ENCODE assay signal across 1 cellular context in the genomic region with DNA sequence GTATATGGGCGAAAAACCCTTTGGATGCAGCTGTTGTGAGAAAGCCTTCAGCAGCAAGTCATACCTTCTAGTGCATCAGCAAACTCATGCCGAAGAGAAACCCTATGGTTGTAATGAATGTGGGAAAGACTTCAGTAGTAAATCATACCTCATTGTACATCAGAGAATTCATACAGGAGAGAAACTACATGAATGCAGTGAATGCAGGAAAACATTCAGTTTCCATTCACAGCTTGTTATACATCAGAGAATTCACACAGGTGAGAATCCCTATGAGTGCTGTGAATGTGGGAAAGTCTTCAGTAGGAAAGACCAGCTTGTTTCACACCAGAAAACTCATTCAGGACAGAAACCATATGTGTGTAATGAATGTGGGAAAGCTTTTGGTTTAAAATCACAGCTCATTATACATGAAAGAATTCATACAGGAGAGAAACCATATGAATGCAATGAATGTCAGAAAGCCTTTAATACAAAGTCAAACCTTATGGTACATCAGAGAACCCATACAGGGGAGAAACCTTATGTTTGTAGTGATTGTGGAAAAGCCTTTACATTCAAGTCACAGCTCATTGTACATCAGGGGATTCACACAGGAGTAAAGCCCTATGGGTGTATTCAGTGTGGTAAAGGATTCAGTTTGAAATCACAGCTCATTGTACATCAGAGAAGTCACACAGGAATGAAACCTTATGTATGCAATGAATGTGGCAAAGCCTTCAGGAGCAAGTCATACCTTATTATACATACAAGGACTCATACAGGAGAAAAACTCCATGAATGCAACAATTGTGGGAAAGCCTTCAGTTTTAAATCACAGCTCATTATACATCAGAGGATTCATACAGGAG.
TF ChIP-seq lines count a peak whose summit lies in the region.

No MANE protein-coding gene starts in this region.

TF ChIP-seq in K562, 482 proteins besides CTCF, POLR2A, EP300 and RAD21 (continued from another document and continues in another):
- TF ChIP-seq JUND (IDR thresholded peaks at IDR 0.05; ENCODE audit: borderline replicate concordance, low read depth, low read length) (no peak), JUND (tag; IDR thresholded peaks at IDR 0.05; ENCODE audit: borderline replicate concordance, low read depth, low read length) (no peak), ARNT (IDR thresholded peaks at IDR 0.05) (no peak), CBX5 (IDR thresholded peaks at IDR 0.05; ENCODE audit: borderline replicate concordance, low read depth) (peak; percentile 56; the same call in 1 of the 2 replicates), C11orf30 (IDR thresholded peaks at IDR 0.05; ENCODE audit: low read depth) (no peak), TRIM28 (IDR thresholded peaks at IDR 0.05) (peak; percentile 93), CBX3 (IDR thresholded peaks at IDR 0.05; ENCODE audit: borderline replicate concordance in 1 of 2, low read length in 2 of 2) (peak in 1 of 2 experiments; percentile 68; a peak in 2 of 3 replicates), SLC30A9 (CRISPR knock-in tag; IDR thresholded peaks at IDR 0.05) (no peak), TAL1 (IDR thresholded peaks at IDR 0.05) (no peak), NELFE (IDR thresholded peaks at IDR 0.05; ENCODE audit: insufficient read depth, insufficient read length) (no peak), WHSC1 (IDR thresholded peaks at IDR 0.05; ENCODE audit: low read length) (no peak), TAF1 (IDR thresholded peaks at IDR 0.05; ENCODE audit: control insufficient read depth, extremely low read depth, insufficient read depth, low read length, severe bottlenecking) (no peak), RBM17 (IDR thresholded peaks at IDR 0.05; ENCODE audit: borderline replicate concordance, low read depth, low read length) (no peak), ZNF165 (CRISPR knock-in tag; IDR thresholded peaks at IDR 0.05; ENCODE audit: borderline replicate concordance) (no peak), FOXJ2 (tag; IDR thresholded peaks at IDR 0.05) (no peak), BACH1 (tag; IDR thresholded peaks at IDR 0.05) (no peak), TFAM (CRISPR knock-in tag; conservative IDR thresholded peaks at IDR 0.05) (no peak), EWSR1 (IDR thresholded peaks at IDR 0.05; ENCODE audit: borderline replicate concordance, low read depth, partially characterized antibody) (no peak), ZNF586 (CRISPR knock-in tag; conservative IDR thresholded peaks at IDR 0.05) (no peak), TCF7 (IDR thresholded peaks at IDR 0.05; ENCODE audit: borderline replicate concordance) (no peak), PURB (CRISPR knock-in tag; IDR thresholded peaks at IDR 0.05; ENCODE audit: low read depth) (no peak), MCM2 (IDR thresholded peaks at IDR 0.05; ENCODE audit: low read depth) (no peak), KDM2B (CRISPR knock-in tag; IDR thresholded peaks at IDR 0.05) (no peak), ZNF121 (CRISPR knock-in tag; conservative IDR thresholded peaks at IDR 0.05) (no peak), SMARCE1 (IDR thresholded peaks at IDR 0.05) (no peak), TAF7 (tag; IDR thresholded peaks at IDR 0.05) (no peak), ZNF707 (CRISPR knock-in tag; conservative IDR thresholded peaks at IDR 0.05) (no peak), TARDBP (IDR thresholded peaks at IDR 0.05) (no peak), TAF9B (IDR thresholded peaks at IDR 0.05; ENCODE audit: partially characterized antibody) (no peak), MAFK (IDR thresholded peaks at IDR 0.05; ENCODE audit: low read length) (no peak)
- TF ChIP-seq, protein P1, sequence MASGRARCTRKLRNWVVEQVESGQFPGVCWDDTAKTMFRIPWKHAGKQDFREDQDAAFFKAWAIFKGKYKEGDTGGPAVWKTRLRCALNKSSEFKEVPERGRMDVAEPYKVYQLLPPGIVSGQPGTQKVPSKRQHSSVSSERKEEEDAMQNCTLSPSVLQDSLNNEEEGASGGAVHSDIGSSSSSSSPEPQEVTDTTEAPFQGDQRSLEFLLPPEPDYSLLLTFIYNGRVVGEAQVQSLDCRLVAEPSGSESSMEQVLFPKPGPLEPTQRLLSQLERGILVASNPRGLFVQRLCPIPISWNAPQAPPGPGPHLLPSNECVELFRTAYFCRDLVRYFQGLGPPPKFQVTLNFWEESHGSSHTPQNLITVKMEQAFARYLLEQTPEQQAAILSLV (tag; IDR thresholded peaks at IDR 0.05), result no peak
- TF ChIP-seq, protein P2, sequence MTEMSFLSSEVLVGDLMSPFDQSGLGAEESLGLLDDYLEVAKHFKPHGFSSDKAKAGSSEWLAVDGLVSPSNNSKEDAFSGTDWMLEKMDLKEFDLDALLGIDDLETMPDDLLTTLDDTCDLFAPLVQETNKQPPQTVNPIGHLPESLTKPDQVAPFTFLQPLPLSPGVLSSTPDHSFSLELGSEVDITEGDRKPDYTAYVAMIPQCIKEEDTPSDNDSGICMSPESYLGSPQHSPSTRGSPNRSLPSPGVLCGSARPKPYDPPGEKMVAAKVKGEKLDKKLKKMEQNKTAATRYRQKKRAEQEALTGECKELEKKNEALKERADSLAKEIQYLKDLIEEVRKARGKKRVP (CRISPR knock-in tag; IDR thresholded peaks at IDR 0.05), result no peak
- TF ChIP-seq, protein P3, sequence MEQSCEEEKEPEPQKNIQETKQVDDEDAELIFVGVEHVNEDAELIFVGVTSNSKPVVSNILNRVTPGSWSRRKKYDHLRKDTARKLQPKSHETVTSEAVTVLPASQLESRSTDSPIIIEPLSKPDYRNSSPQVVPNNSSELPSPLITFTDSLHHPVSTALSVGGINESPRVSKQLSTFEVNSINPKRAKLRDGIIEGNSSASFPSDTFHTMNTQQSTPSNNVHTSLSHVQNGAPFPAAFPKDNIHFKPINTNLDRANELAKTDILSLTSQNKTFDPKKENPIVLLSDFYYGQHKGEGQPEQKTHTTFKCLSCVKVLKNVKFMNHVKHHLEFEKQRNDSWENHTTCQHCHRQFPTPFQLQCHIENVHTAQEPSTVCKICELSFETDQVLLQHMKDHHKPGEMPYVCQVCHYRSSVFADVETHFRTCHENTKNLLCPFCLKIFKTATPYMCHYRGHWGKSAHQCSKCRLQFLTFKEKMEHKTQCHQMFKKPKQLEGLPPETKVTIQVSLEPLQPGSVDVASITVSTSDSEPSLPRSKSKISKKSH (CRISPR knock-in tag; IDR thresholded peaks at IDR 0.05), result peak; percentile 86
- TF ChIP-seq, protein P4, sequence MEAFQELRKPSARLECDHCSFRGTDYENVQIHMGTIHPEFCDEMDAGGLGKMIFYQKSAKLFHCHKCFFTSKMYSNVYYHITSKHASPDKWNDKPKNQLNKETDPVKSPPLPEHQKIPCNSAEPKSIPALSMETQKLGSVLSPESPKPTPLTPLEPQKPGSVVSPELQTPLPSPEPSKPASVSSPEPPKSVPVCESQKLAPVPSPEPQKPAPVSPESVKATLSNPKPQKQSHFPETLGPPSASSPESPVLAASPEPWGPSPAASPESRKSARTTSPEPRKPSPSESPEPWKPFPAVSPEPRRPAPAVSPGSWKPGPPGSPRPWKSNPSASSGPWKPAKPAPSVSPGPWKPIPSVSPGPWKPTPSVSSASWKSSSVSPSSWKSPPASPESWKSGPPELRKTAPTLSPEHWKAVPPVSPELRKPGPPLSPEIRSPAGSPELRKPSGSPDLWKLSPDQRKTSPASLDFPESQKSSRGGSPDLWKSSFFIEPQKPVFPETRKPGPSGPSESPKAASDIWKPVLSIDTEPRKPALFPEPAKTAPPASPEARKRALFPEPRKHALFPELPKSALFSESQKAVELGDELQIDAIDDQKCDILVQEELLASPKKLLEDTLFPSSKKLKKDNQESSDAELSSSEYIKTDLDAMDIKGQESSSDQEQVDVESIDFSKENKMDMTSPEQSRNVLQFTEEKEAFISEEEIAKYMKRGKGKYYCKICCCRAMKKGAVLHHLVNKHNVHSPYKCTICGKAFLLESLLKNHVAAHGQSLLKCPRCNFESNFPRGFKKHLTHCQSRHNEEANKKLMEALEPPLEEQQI (IDR thresholded peaks at IDR 0.05), result no peak
- TF ChIP-seq, protein P5, sequence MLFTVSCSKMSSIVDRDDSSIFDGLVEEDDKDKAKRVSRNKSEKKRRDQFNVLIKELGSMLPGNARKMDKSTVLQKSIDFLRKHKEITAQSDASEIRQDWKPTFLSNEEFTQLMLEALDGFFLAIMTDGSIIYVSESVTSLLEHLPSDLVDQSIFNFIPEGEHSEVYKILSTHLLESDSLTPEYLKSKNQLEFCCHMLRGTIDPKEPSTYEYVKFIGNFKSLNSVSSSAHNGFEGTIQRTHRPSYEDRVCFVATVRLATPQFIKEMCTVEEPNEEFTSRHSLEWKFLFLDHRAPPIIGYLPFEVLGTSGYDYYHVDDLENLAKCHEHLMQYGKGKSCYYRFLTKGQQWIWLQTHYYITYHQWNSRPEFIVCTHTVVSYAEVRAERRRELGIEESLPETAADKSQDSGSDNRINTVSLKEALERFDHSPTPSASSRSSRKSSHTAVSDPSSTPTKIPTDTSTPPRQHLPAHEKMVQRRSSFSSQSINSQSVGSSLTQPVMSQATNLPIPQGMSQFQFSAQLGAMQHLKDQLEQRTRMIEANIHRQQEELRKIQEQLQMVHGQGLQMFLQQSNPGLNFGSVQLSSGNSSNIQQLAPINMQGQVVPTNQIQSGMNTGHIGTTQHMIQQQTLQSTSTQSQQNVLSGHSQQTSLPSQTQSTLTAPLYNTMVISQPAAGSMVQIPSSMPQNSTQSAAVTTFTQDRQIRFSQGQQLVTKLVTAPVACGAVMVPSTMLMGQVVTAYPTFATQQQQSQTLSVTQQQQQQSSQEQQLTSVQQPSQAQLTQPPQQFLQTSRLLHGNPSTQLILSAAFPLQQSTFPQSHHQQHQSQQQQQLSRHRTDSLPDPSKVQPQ (CRISPR knock-in tag; IDR thresholded peaks at IDR 0.05; ENCODE audit: borderline replicate concordance), result no peak
- TF ChIP-seq, protein P6, sequence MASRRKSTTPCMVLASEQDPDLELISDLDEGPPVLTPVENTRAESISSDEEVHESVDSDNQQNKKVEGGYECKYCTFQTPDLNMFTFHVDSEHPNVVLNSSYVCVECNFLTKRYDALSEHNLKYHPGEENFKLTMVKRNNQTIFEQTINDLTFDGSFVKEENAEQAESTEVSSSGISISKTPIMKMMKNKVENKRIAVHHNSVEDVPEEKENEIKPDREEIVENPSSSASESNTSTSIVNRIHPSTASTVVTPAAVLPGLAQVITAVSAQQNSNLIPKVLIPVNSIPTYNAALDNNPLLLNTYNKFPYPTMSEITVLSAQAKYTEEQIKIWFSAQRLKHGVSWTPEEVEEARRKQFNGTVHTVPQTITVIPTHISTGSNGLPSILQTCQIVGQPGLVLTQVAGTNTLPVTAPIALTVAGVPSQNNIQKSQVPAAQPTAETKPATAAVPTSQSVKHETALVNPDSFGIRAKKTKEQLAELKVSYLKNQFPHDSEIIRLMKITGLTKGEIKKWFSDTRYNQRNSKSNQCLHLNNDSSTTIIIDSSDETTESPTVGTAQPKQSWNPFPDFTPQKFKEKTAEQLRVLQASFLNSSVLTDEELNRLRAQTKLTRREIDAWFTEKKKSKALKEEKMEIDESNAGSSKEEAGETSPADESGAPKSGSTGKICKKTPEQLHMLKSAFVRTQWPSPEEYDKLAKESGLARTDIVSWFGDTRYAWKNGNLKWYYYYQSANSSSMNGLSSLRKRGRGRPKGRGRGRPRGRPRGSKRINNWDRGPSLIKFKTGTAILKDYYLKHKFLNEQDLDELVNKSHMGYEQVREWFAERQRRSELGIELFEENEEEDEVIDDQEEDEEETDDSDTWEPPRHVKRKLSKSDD (conservative IDR thresholded peaks at IDR 0.05; ENCODE audit: low read length), result no peak
- TF ChIP-seq, protein P7, sequence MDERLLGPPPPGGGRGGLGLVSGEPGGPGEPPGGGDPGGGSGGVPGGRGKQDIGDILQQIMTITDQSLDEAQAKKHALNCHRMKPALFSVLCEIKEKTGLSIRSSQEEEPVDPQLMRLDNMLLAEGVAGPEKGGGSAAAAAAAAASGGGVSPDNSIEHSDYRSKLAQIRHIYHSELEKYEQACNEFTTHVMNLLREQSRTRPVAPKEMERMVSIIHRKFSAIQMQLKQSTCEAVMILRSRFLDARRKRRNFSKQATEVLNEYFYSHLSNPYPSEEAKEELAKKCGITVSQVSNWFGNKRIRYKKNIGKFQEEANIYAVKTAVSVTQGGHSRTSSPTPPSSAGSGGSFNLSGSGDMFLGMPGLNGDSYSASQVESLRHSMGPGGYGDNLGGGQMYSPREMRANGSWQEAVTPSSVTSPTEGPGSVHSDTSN (CRISPR knock-in tag; IDR thresholded peaks at IDR 0.05; ENCODE audit: low read depth), result no peak
- TF ChIP-seq, protein P7 (tag; conservative IDR thresholded peaks at IDR 0.05; ENCODE audit: low read depth), result no peak
- TF ChIP-seq, protein P8, sequence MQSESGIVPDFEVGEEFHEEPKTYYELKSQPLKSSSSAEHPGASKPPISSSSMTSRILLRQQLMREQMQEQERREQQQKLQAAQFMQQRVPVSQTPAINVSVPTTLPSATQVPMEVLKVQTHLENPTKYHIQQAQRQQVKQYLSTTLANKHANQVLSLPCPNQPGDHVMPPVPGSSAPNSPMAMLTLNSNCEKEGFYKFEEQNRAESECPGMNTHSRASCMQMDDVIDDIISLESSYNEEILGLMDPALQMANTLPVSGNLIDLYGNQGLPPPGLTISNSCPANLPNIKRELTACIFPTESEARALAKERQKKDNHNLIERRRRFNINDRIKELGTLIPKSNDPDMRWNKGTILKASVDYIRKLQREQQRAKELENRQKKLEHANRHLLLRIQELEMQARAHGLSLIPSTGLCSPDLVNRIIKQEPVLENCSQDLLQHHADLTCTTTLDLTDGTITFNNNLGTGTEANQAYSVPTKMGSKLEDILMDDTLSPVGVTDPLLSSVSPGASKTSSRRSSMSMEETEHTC (IDR thresholded peaks at IDR 0.05), result no peak
- TF ChIP-seq, protein P9, sequence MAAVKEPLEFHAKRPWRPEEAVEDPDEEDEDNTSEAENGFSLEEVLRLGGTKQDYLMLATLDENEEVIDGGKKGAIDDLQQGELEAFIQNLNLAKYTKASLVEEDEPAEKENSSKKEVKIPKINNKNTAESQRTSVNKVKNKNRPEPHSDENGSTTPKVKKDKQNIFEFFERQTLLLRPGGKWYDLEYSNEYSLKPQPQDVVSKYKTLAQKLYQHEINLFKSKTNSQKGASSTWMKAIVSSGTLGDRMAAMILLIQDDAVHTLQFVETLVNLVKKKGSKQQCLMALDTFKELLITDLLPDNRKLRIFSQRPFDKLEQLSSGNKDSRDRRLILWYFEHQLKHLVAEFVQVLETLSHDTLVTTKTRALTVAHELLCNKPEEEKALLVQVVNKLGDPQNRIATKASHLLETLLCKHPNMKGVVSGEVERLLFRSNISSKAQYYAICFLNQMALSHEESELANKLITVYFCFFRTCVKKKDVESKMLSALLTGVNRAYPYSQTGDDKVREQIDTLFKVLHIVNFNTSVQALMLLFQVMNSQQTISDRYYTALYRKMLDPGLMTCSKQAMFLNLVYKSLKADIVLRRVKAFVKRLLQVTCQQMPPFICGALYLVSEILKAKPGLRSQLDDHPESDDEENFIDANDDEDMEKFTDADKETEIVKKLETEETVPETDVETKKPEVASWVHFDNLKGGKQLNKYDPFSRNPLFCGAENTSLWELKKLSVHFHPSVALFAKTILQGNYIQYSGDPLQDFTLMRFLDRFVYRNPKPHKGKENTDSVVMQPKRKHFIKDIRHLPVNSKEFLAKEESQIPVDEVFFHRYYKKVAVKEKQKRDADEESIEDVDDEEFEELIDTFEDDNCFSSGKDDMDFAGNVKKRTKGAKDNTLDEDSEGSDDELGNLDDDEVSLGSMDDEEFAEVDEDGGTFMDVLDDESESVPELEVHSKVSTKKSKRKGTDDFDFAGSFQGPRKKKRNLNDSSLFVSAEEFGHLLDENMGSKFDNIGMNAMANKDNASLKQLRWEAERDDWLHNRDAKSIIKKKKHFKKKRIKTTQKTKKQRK (IDR thresholded peaks at IDR 0.05; ENCODE audit: borderline replicate concordance, low read depth, low read length), result no peak
